In genomic region chr11:34346551-34346950, GRCh38 we compare ENCODE assay signal across 13 cellular contexts. TPM values are rescaled to one million over a fixed set of nuclear protein-coding genes. Genes with fewer than 3 reads are reported as not detected.
DNase-seq lines count a peak whose midpoint lies in the region; TF ChIP-seq lines count a peak whose summit lies in the region.
"Had no signal": no experiment of that assay in that cellular context is flagged by ENCODE, and none has a peak within 500 bp of the region (broad histone marks: within the 10 kb centered on the region; RNA-seq: fewer than 3 reads in every experiment).

No MANE protein-coding gene starts in this region.

- peak overlapping the region; percentile 53 for H3K9ac ChIP-seq in skeletal muscle satellite cell (ENCODE audit: low read depth, low read length)

- peak overlapping the region; percentile 65 for H3K4me2 ChIP-seq in skeletal muscle satellite cell (ENCODE audit: low read length)

- H3K4me3 ChIP-seq in right atrium auricular region: no peak overlapping the region
- no peak overlapping the region for H3K4me3 ChIP-seq in skeletal muscle satellite cell (ENCODE audit: low read length)

- TF ChIP-seq CTCF in right atrium auricular region (IDR thresholded peaks at IDR 0.05): no peak

- peak overlapping the region; percentile 81 to 87 for H3K27ac ChIP-seq in right atrium auricular region

- H3K9me3 ChIP-seq in right atrium auricular region: no peaks in the 10 kb centered on the region
- H3K9me3 ChIP-seq in skeletal muscle satellite cell (replicated peaks; ENCODE audit: low read length): no peaks in the 10 kb centered on the region

- H3K4me1 ChIP-seq in right atrium auricular region: peaks cover 0 to 66% of the 10 kb centered on the region in 2 donors
- peaks cover 49% of the 10 kb centered on the region for H3K4me1 ChIP-seq in skeletal muscle satellite cell (ENCODE audit: control insufficient read depth, insufficient read depth, low read length)

- H3K27me3 ChIP-seq in right atrium auricular region: no peaks in the 10 kb centered on the region
- no peaks in the 10 kb centered on the region for H3K27me3 ChIP-seq in skeletal muscle satellite cell (ENCODE audit: control insufficient read depth, insufficient read depth, low read length)

- DNase-seq in EL (peak; percentile 52), astrocyte of the hippocampus (ENCODE audit: low read depth, low spot score) (peak; percentile 43), right atrium auricular region (ENCODE audit: low spot score) (no peak), cortex of kidney (lab: John Stamatoyannopoulos, UW) (no peak), NCI-H526 treated with DMSO at 0.1 percent for 48 hours (lab: John Stamatoyannopoulos, UW) (no peak)
- DNase-seq in stimulated activated CD4-positive, alpha-beta T cell treated with anti-CD3 and anti-CD28 coated beads, Interleukin-2, amount 100 ng/mL, for 48 hours: no peak
- DNase-seq in activated CD4-positive, alpha-beta T cell treated with anti-CD3 and anti-CD28 coated beads, Interleukin-2, amount 50 U/mL, for 4 hours: no peak
- DNase-seq: activated CD8-positive, alpha-beta T cell treated with anti-CD3 and anti-CD28 coated beads for 36 hours; activated naive CD8-positive, alpha-beta T cell treated with anti-CD3 and anti-CD28 coated beads, Interleukin-2, amount 10 ng/mL, durations not matched to agents 7 days and 5 days; CD4-positive, CD25-positive, alpha-beta regulatory T cell; Karpas-422; NCI-H510A treated with DMSO at 0.1 percent for 48 hours had no signal

- H3K36me3 ChIP-seq in right atrium auricular region: no peaks in the 10 kb centered on the region
- no peaks in the 10 kb centered on the region for H3K36me3 ChIP-seq in skeletal muscle satellite cell (ENCODE audit: insufficient read depth, low read length)

RNA-seq across cellular contexts. Expression of gene ABTB2, which starts 11.3 kb away (rescaled TPM):
- 10 to 100 TPM; 27.0 to 27.4 TPM for total RNA-seq in right atrium auricular region
- 0.51 and 2.0 TPM in 2 replicates for total RNA-seq in skeletal muscle satellite cell (2012; rRNA removed)

Comparison
In these comparisons a context has a peak if more than half of its experiments do, and no peak if none do; other contexts are left out.
1. DNase-seq: peak in EL (single experiment) and astrocyte of the hippocampus (single experiment); none in right atrium auricular region (single experiment), stimulated activated CD4-positive, alpha-beta T cell treated with anti-CD3 and anti-CD28 coated beads, Interleukin-2, amount 100 ng/mL, for 48 hours (0 of 2), activated CD4-positive, alpha-beta T cell treated with anti-CD3 and anti-CD28 coated beads, Interleukin-2, amount 50 U/mL, for 4 hours (0 of 2), cortex of kidney (single experiment) and NCI-H526 treated with DMSO at 0.1 percent for 48 hours (single experiment).